Comparison of ENCODE assay signal across 2 cellular contexts in genomic region chr18:79657342-79657996, GRCh38.
TF ChIP-seq lines count a peak whose summit lies in the region.

No MANE protein-coding gene starts in this region.

TF ChIP-seq in GM23338, 12 proteins besides CTCF, POLR2A, EP300 and RAD21 (continued from another document):
- no peak; the same call in 1 of the 2 replicates for TF ChIP-seq ZNF462 (CRISPR knock-in tag; IDR thresholded peaks at IDR 0.05)
- no peak for TF ChIP-seq STAT1 (IDR thresholded peaks at IDR 0.05; ENCODE audit: unreplicated experiment)
- no peak for TF ChIP-seq ETS1 (IDR thresholded peaks at IDR 0.05)
- no peak for TF ChIP-seq EZH2 (IDR thresholded peaks at IDR 0.05; ENCODE audit: low read depth, unreplicated experiment)
- no peak for TF ChIP-seq ZNF331 (CRISPR knock-in tag; IDR thresholded peaks at IDR 0.05; ENCODE audit: low read depth)
- no peak for TF ChIP-seq CREB1 (CRISPR knock-in tag; IDR thresholded peaks at IDR 0.05; ENCODE audit: low read depth)
- no peak for TF ChIP-seq ZNF114 (CRISPR knock-in tag; IDR thresholded peaks at IDR 0.05)
- TF ChIP-seq POLR2AphosphoS5 (IDR thresholded peaks at IDR 0.05; ENCODE audit: low read depth) = no peak
- TF ChIP-seq EZH2phosphoT487 (IDR thresholded peaks at IDR 0.05; ENCODE audit: unreplicated experiment) = no peak
- no peak for TF ChIP-seq NANOG (IDR thresholded peaks at IDR 0.05; ENCODE audit: borderline replicate concordance)

TF ChIP-seq in WTC11, 78 proteins besides CTCF, POLR2A, EP300 and RAD21 (continued from another document):
- TF ChIP-seq, protein P1, sequence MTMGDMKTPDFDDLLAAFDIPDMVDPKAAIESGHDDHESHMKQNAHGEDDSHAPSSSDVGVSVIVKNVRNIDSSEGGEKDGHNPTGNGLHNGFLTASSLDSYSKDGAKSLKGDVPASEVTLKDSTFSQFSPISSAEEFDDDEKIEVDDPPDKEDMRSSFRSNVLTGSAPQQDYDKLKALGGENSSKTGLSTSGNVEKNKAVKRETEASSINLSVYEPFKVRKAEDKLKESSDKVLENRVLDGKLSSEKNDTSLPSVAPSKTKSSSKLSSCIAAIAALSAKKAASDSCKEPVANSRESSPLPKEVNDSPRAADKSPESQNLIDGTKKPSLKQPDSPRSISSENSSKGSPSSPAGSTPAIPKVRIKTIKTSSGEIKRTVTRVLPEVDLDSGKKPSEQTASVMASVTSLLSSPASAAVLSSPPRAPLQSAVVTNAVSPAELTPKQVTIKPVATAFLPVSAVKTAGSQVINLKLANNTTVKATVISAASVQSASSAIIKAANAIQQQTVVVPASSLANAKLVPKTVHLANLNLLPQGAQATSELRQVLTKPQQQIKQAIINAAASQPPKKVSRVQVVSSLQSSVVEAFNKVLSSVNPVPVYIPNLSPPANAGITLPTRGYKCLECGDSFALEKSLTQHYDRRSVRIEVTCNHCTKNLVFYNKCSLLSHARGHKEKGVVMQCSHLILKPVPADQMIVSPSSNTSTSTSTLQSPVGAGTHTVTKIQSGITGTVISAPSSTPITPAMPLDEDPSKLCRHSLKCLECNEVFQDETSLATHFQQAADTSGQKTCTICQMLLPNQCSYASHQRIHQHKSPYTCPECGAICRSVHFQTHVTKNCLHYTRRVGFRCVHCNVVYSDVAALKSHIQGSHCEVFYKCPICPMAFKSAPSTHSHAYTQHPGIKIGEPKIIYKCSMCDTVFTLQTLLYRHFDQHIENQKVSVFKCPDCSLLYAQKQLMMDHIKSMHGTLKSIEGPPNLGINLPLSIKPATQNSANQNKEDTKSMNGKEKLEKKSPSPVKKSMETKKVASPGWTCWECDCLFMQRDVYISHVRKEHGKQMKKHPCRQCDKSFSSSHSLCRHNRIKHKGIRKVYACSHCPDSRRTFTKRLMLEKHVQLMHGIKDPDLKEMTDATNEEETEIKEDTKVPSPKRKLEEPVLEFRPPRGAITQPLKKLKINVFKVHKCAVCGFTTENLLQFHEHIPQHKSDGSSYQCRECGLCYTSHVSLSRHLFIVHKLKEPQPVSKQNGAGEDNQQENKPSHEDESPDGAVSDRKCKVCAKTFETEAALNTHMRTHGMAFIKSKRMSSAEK (CRISPR knock-in tag; IDR thresholded peaks at IDR 0.05; ENCODE audit: borderline replicate concordance) = no peak
- no peak for TF ChIP-seq ZNF396 (CRISPR knock-in tag; IDR thresholded peaks at IDR 0.05; ENCODE audit: borderline replicate concordance)
- TF ChIP-seq, protein P2, sequence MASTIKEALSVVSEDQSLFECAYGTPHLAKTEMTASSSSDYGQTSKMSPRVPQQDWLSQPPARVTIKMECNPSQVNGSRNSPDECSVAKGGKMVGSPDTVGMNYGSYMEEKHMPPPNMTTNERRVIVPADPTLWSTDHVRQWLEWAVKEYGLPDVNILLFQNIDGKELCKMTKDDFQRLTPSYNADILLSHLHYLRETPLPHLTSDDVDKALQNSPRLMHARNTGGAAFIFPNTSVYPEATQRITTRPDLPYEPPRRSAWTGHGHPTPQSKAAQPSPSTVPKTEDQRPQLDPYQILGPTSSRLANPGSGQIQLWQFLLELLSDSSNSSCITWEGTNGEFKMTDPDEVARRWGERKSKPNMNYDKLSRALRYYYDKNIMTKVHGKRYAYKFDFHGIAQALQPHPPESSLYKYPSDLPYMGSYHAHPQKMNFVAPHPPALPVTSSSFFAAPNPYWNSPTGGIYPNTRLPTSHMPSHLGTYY (CRISPR knock-in tag; IDR thresholded peaks at IDR 0.05) = no peak
- TF ChIP-seq EMX1 (CRISPR knock-in tag; IDR thresholded peaks at IDR 0.05) = no peak
- TF ChIP-seq ZNF317 (CRISPR knock-in tag; IDR thresholded peaks at IDR 0.05; ENCODE audit: borderline replicate concordance, low read depth) = no peak
- no peak for TF ChIP-seq MYBL2 (CRISPR knock-in tag; IDR thresholded peaks at IDR 0.05)
- no peak for TF ChIP-seq MXD4 (CRISPR knock-in tag; IDR thresholded peaks at IDR 0.05; ENCODE audit: borderline replicate concordance)
- TF ChIP-seq, protein P3, sequence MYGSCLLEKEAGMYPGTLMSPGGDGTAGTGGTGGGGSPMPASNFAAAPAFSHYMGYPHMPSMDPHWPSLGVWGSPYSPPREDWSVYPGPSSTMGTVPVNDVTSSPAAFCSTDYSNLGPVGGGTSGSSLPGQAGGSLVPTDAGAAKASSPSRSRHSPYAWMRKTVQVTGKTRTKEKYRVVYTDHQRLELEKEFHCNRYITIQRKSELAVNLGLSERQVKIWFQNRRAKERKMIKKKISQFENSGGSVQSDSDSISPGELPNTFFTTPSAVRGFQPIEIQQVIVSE (CRISPR knock-in tag; IDR thresholded peaks at IDR 0.05; ENCODE audit: borderline replicate concordance) = no peak
- no peak for TF ChIP-seq ELF4 (CRISPR knock-in tag; IDR thresholded peaks at IDR 0.05; ENCODE audit: low read depth)
